Comparison of ENCODE assay signal across 1 cellular context in the genomic region with DNA sequence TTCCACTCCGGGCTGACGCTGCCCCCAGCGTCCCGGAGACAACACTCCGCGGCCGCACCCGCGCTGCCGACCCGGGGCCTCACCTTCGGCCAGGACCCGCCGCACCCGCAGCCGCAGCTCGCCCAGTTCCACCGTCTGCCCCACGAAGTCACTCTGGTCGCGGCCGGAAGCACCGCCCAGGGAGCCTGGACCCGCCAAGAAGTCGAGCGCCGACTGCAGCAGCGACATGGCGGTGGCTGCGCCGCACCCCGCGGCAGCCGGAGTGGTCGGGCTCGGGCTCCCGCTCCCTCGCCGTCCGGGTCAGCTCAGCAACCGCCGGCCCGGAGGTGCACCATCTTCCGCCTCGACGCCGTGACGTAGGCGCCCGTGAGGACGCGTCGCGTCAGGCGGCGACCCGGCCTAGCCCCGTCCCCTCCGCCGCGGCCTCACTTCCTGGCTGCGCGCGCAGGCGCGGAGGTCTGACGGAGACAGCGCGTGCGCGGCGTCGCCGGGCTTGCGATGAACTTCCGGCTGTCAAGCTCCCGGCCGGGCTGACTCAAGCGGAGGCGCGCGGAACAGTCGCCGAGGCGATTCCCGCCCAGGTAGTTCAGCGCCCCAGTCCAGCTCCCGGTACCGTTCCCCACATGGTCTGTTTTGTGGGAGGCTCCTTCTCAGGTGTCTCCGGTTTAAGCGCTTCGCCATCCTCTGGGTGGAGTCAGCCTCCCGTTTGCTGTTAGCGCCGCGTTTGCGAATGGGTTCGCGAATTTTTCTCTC.
TF ChIP-seq lines count a peak whose summit lies in the region.

A gene (minus strand): TSS at position 357 of the 753 bp plus-strand sequence. CDS start 129 bp downstream, at position 228.
A gene with protein sequence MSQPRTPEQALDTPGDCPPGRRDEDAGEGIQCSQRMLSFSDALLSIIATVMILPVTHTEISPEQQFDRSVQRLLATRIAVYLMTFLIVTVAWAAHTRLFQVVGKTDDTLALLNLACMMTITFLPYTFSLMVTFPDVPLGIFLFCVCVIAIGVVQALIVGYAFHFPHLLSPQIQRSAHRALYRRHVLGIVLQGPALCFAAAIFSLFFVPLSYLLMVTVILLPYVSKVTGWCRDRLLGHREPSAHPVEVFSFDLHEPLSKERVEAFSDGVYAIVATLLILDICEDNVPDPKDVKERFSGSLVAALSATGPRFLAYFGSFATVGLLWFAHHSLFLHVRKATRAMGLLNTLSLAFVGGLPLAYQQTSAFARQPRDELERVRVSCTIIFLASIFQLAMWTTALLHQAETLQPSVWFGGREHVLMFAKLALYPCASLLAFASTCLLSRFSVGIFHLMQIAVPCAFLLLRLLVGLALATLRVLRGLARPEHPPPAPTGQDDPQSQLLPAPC (plus strand): TSS at position 501 of the 753 bp plus-strand sequence. CDS start 15,280 bp downstream, outside the sequence.

TF ChIP-seq in liver, 16 proteins besides CTCF, POLR2A, EP300 and RAD21 (continued from another document):
- TF ChIP-seq EGR1 (IDR thresholded peaks at IDR 0.05; ENCODE audit: low read depth in 2 of 2) (no peak), FOXA2 (IDR thresholded peaks at IDR 0.05) (no peak), NR2F2 (IDR thresholded peaks at IDR 0.05) (no peak), RXRA (IDR thresholded peaks at IDR 0.05) (no peak), YY1 (IDR thresholded peaks at IDR 0.05) (peak; percentile 24), HNF4A (conservative IDR thresholded peaks at IDR 0.05) (no peak), FOXA1 (IDR thresholded peaks at IDR 0.05) (no peak), SP1 (IDR thresholded peaks at IDR 0.05) (peak; percentile 17), TAF1 (conservative IDR thresholded peaks at IDR 0.05) (no peak), GABPA (IDR thresholded peaks at IDR 0.05 in 1 of 2, conservative IDR thresholded peaks at IDR 0.05 in 1 of 2) (peak; percentile 61 to 93), JUND (IDR thresholded peaks at IDR 0.05) (no peak), HNF4G (IDR thresholded peaks at IDR 0.05) (no peak)
- TF ChIP-seq, protein P1, sequence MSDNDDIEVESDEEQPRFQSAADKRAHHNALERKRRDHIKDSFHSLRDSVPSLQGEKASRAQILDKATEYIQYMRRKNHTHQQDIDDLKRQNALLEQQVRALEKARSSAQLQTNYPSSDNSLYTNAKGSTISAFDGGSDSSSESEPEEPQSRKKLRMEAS (IDR thresholded peaks at IDR 0.05): no peak
- TF ChIP-seq, protein P2, sequence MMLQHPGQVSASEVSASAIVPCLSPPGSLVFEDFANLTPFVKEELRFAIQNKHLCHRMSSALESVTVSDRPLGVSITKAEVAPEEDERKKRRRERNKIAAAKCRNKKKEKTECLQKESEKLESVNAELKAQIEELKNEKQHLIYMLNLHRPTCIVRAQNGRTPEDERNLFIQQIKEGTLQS (IDR thresholded peaks at IDR 0.05): no peak
- TF ChIP-seq, protein P3, sequence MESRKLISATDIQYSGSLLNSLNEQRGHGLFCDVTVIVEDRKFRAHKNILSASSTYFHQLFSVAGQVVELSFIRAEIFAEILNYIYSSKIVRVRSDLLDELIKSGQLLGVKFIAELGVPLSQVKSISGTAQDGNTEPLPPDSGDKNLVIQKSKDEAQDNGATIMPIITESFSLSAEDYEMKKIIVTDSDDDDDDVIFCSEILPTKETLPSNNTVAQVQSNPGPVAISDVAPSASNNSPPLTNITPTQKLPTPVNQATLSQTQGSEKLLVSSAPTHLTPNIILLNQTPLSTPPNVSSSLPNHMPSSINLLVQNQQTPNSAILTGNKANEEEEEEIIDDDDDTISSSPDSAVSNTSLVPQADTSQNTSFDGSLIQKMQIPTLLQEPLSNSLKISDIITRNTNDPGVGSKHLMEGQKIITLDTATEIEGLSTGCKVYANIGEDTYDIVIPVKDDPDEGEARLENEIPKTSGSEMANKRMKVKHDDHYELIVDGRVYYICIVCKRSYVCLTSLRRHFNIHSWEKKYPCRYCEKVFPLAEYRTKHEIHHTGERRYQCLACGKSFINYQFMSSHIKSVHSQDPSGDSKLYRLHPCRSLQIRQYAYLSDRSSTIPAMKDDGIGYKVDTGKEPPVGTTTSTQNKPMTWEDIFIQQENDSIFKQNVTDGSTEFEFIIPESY (IDR thresholded peaks at IDR 0.05): no peak
